16 cellular contexts compared by ENCODE assay signal in the genomic region with DNA sequence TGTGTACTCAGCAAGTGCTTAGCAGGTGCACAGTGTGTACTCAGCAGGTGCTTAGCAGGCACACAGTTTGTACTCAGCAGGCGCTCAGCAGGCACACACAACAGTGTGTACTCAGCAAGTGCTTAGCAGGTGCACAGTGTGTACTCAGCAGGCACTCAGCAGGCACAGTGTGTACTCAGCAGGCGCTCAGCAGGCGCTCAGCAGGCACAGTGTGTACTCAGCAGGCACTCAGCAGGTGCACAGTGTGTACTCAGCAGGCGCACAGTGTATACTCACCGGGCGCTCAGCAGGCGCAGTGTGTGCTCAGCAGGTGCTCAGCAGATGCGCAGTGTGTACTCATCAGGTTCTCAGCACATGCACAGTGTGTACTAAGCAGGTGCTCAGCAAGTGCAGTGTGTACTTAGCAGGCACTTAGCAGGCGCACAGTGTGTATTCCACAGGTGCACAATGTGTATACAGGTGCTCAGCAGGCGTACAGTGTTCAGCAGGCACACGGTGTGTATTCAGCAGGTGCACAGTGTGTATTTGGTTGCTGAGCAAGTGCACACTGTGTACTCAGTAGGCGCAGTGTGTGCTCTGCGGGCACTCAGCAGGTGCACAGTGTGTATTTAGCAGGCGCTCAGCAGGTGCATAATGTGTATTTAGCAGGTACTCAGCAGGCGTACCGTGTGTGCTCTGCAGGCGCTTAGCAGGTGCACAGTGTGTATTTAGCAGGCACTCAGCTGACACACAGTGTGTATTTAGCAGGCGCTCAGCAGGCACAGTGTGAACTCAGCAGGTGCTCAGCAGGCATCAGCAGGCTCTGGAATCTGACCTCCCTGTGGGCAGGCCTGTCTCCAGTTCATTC. TPM values are rescaled to one million over a fixed set of nuclear protein-coding genes. Genes with fewer than 3 reads are reported as not detected.
DNase-seq lines count a peak whose midpoint lies in the region; ATAC-seq, FAIRE-seq and TF ChIP-seq lines count a peak whose summit lies in the region.
"Had no signal": no experiment of that assay in that cellular context is flagged by ENCODE, and none has a peak within 500 bp of the region (broad histone marks: within the 10 kb centered on the region; RNA-seq: fewer than 3 reads in every experiment).

No MANE protein-coding gene starts in this region.

- no peaks in the 10 kb centered on the region for H3K36me3 Mint-ChIP-seq in activated B cell treated with CpG ODN at 0.5 μM for 24 hours (ENCODE audit: low read depth)
- H3K36me3 Mint-ChIP-seq in naive B cell: no peaks in the 10 kb centered on the region

- H3K27me3 Mint-ChIP-seq in activated B cell treated with CpG ODN at 0.5 μM for 24 hours (no peaks in the 10 kb centered on the region), naive B cell (no peaks in the 10 kb centered on the region)
- H3K27me3 Mint-ChIP-seq: stimulated activated naive B cell treated with anti-CD40 and anti-IgM and Interleukin-4, amounts not matched to agents 10 μg/mL and 1 μg/mL and 100 μg/mL, for 72 hours had no signal

- intact Hi-C loops in activated B cell treated with CpG ODN at 0.5 μM for 24 hours (cut with micrococcal nuclease): no loop called here

- H3K9me3 Mint-ChIP-seq in activated B cell treated with CpG ODN at 0.5 μM for 24 hours (no peaks in the 10 kb centered on the region), naive B cell (no peaks in the 10 kb centered on the region)
- H3K9me3 Mint-ChIP-seq: H9; stimulated activated naive B cell treated with anti-CD40 and anti-IgM and Interleukin-4, amounts not matched to agents 10 μg/mL and 1 μg/mL and 100 μg/mL, for 72 hours had no signal

- CTCF ChIA-PET in activated B cell treated with CpG ODN at 0.5 μM for 24 hours (lab: Charles Lee): no interaction called here

- H3K4me1 Mint-ChIP-seq in activated B cell treated with CpG ODN at 0.5 μM for 24 hours (peaks cover 53% of the 10 kb centered on the region), naive B cell (peaks cover 31 to 64% (median 61%) of the 10 kb centered on the region in 3 donors)

- POLR2A ChIA-PET in activated B cell treated with CpG ODN at 0.5 μM for 24 hours (lab: Charles Lee): no interaction called here

- DNase-seq in NCI-H1417 (lab: John Stamatoyannopoulos, UW) (peak in 2 of 3 experiments; percentile 24 to 39), NCI-H1417 treated with DMSO at 0.1 percent for 48 hours (lab: John Stamatoyannopoulos, UW) (no peak), HTR-8/SVneo (ENCODE audit: insufficient read length, low spot score) (no peak), activated B cell treated with CpG ODN at 0.5 μM for 24 hours (no peak), naive B cell (no peak), SW 1271 (lab: John Stamatoyannopoulos, UW) (no peak), GM03348 (ENCODE audit: low spot score) (no peak), hepatic stellate cell (ENCODE audit: low spot score) (no peak)
- DNase-seq: 8988T; erythroblast; H9; head of caudate nucleus; NCI-H1048; NCI-H446 treated with DMSO at 0.1 percent for 48 hours; stimulated activated naive B cell treated with anti-CD40 and anti-IgM and Interleukin-4, amounts not matched to agents 10 μg/mL and 1 μg/mL and 100 μg/mL, for 72 hours had no signal

- ATAC-seq in activated B cell treated with CpG ODN at 0.5 μM for 24 hours (ENCODE audit: low read depth): no peak
- no peak for ATAC-seq in naive B cell (ENCODE audit: low read depth in 2 of 2)
- ATAC-seq: stimulated activated naive B cell treated with anti-CD40 and anti-IgM and Interleukin-4, amounts not matched to agents 10 μg/mL and 1 μg/mL and 100 μg/mL, for 72 hours had no signal

- peak; percentile 49 for FAIRE-seq in HTR-8/SVneo (lab: Jason Lieb, UNC)
- FAIRE-seq: islet of Langerhans had no signal

- H3K4me3 Mint-ChIP-seq in activated B cell treated with CpG ODN at 0.5 μM for 24 hours (no peak overlapping the region), naive B cell (peak overlapping the region in 7 of 8 donors; percentile 15 to 94 (median 93))
- H3K4me3 Mint-ChIP-seq: H9 had no signal

- no peak for TF ChIP-seq CTCF in activated B cell treated with CpG ODN at 0.5 μM for 24 hours (IDR thresholded peaks at IDR 0.05)

- H3K27ac Mint-ChIP-seq in activated B cell treated with CpG ODN at 0.5 μM for 24 hours (peak overlapping the region; percentile 95), naive B cell (peak overlapping the region in 4 of 6 donors; percentile 55 to 95 (median 94))
- H3K27ac Mint-ChIP-seq: stimulated activated naive B cell treated with anti-CD40 and anti-IgM and Interleukin-4, amounts not matched to agents 10 μg/mL and 1 μg/mL and 100 μg/mL, for 72 hours had no signal

RNA-seq across cellular contexts. Expression of a gene that starts 15.1 kb away (rescaled TPM):
- total RNA-seq in activated B cell treated with CpG ODN at 0.5 μM for 24 hours: 13.1 and 15.5 TPM in 2 replicates
- polyA plus RNA-seq in naive B cell (ENCODE audit: low read depth in 6 of 6): 1 to 10 TPM in 5 of 6 donors, not detected in 1; 1.4 to 2.4 (median 1.4) TPM

Comparison
In these comparisons a context has a peak if more than half of its experiments do, and no peak if none do; other contexts are left out.
1. DNase-seq: peak in NCI-H1417 (2 of 3); none in NCI-H1417 treated with DMSO at 0.1 percent for 48 hours (single experiment), HTR-8/SVneo (single experiment), activated B cell treated with CpG ODN at 0.5 μM for 24 hours (single experiment), naive B cell (single experiment), SW 1271 (0 of 2), GM03348 (single experiment) and hepatic stellate cell (single experiment).